8 cellular contexts compared by ENCODE assay signal in genomic region chr1:9615316-9616063, GRCh38. TPM values are rescaled to one million over a fixed set of nuclear protein-coding genes. Genes with fewer than 3 reads are reported as not detected.
A peak's percentile ranks its signal among the peaks of the same experiment; 100 is the strongest.
DNase-seq lines count a peak whose midpoint lies in the region; ATAC-seq, FAIRE-seq and TF ChIP-seq lines count a peak whose summit lies in the region.

No MANE protein-coding gene starts in this region.

- H3K27me3 Mint-ChIP-seq in activated T-helper 1 cell treated with anti-CD3 and anti-CD28 coated beads, Interleukin-12 subunit alpha, Interleukin-12 subunit beta, Interleukin-2, Interleukin-4 antibody, amounts not matched to agents 30 ng/mL and 10 ng/mL and 1 ng/mL, durations not matched to agents 14 hours and 24 hours and 36 hours (ENCODE audit: insufficient read depth) = no peaks in the 10 kb centered on the region
- peaks cover 2% of the 10 kb centered on the region for H3K27me3 Mint-ChIP-seq in glutamatergic neuron (ENCODE audit: unreplicated experiment)

- H3K27ac ChIP-seq in small intestine (ENCODE audit: low read depth in 1 of 2, low read length in 1 of 2) = no peak overlapping the region

- no peak for FAIRE-seq in small intestine (lab: Jason Lieb, UNC)

- POLR2A ChIA-PET in AG04449 (lab: Yijun Ruan, JAX) = no interaction called here

- peaks cover 0 to 2% of the 10 kb centered on the region in 2 donors for H3K36me3 ChIP-seq in small intestine (ENCODE audit: control insufficient read depth in 2 of 2, insufficient read depth in 2 of 2, low read length in 2 of 2)

- H3K4me3 ChIP-seq in AG04449 (ENCODE audit: low read depth, low read length) = no peak overlapping the region
- no peak overlapping the region for H3K4me3 ChIP-seq in GM12875 (ENCODE audit: low read depth, low read length)
- H3K4me3 ChIP-seq in small intestine (ENCODE audit: low read depth in 1 of 2, low read length in 2 of 2) = no peak overlapping the region

- no peak overlapping the region for H3K4me3 Mint-ChIP-seq in activated T-helper 1 cell treated with anti-CD3 and anti-CD28 coated beads, Interleukin-12 subunit alpha, Interleukin-12 subunit beta, Interleukin-2, Interleukin-4 antibody, amounts not matched to agents 30 ng/mL and 10 ng/mL and 1 ng/mL, durations not matched to agents 14 hours and 24 hours and 36 hours
- no peak overlapping the region for H3K4me3 Mint-ChIP-seq in glutamatergic neuron (ENCODE audit: unreplicated experiment)

- WGBS in small intestine, 3 donors = 49 to 51% (median 49%) methylated on average over 16 of the region's 16 CpGs

- no peak for ATAC-seq in GM19023 (IDR thresholded peaks at IDR 0.05; ENCODE audit: unreplicated experiment)

- no peaks in the 10 kb centered on the region for H3K4me1 Mint-ChIP-seq in activated T-helper 1 cell treated with anti-CD3 and anti-CD28 coated beads, Interleukin-12 subunit alpha, Interleukin-12 subunit beta, Interleukin-2, Interleukin-4 antibody, amounts not matched to agents 30 ng/mL and 10 ng/mL and 1 ng/mL, durations not matched to agents 14 hours and 24 hours and 36 hours (ENCODE audit: low read depth)
- H3K4me1 Mint-ChIP-seq in glutamatergic neuron (ENCODE audit: low read depth, unreplicated experiment) = peaks cover 3% of the 10 kb centered on the region

- no peaks in the 10 kb centered on the region for H3K27me3 ChIP-seq in small intestine (ENCODE audit: control insufficient read depth in 2 of 2, insufficient read depth in 2 of 2, low read length in 2 of 2)

- TF ChIP-seq CTCF in AG04449 (IDR thresholded peaks at IDR 0.05; ENCODE audit: insufficient read depth, low read length, missing control alignments) (peak; percentile 81), GM12875 (IDR thresholded peaks at IDR 0.05; ENCODE audit: borderline replicate concordance, insufficient read depth, low read depth, low read length) (peak; percentile 89), glutamatergic neuron (IDR thresholded peaks at IDR 0.05; ENCODE audit: partially characterized antibody, unreplicated experiment) (peak; percentile 49)

- H3K9me3 Mint-ChIP-seq in activated T-helper 1 cell treated with anti-CD3 and anti-CD28 coated beads, Interleukin-12 subunit alpha, Interleukin-12 subunit beta, Interleukin-2, Interleukin-4 antibody, amounts not matched to agents 30 ng/mL and 10 ng/mL and 1 ng/mL, durations not matched to agents 14 hours and 24 hours and 36 hours = no peaks in the 10 kb centered on the region
- peaks cover 3% of the 10 kb centered on the region for H3K9me3 Mint-ChIP-seq in glutamatergic neuron (ENCODE audit: unreplicated experiment)

- intact Hi-C loops in activated T-helper 1 cell treated with anti-CD3 and anti-CD28 coated beads, Interleukin-12 subunit alpha, Interleukin-12 subunit beta, Interleukin-2, Interleukin-4 antibody, amounts not matched to agents 30 ng/mL and 10 ng/mL and 1 ng/mL, durations not matched to agents 14 hours and 24 hours and 36 hours (cut with micrococcal nuclease) = no loop called here

- CTCF ChIA-PET in AG04449 (lab: Yijun Ruan, JAX) = interaction anchor here (0.9 to 7.5 kb wide), 19 partner anchors 9 to 297 kb away, joined by 3 to 78 read pairs (median 5); no protein-coding TSS in a partner anchor

- no peaks in the 10 kb centered on the region for H3K4me1 ChIP-seq in small intestine (ENCODE audit: control insufficient read depth in 2 of 2, insufficient read depth in 1 of 2, low read depth in 1 of 2, low read length in 1 of 2)

- no peak overlapping the region for H3K27ac Mint-ChIP-seq in activated T-helper 1 cell treated with anti-CD3 and anti-CD28 coated beads, Interleukin-12 subunit alpha, Interleukin-12 subunit beta, Interleukin-2, Interleukin-4 antibody, amounts not matched to agents 30 ng/mL and 10 ng/mL and 1 ng/mL, durations not matched to agents 14 hours and 24 hours and 36 hours
- no peak overlapping the region for H3K27ac Mint-ChIP-seq in glutamatergic neuron (ENCODE audit: unreplicated experiment)

- H3K9me3 ChIP-seq in small intestine (ENCODE audit: control insufficient read depth, low read depth) = no peaks in the 10 kb centered on the region

- no peaks in the 10 kb centered on the region for H3K36me3 Mint-ChIP-seq in activated T-helper 1 cell treated with anti-CD3 and anti-CD28 coated beads, Interleukin-12 subunit alpha, Interleukin-12 subunit beta, Interleukin-2, Interleukin-4 antibody, amounts not matched to agents 30 ng/mL and 10 ng/mL and 1 ng/mL, durations not matched to agents 14 hours and 24 hours and 36 hours (ENCODE audit: low read depth)
- no peaks in the 10 kb centered on the region for H3K36me3 Mint-ChIP-seq in glutamatergic neuron (ENCODE audit: unreplicated experiment)

- DNase-seq in AG04449 (ENCODE audit: low read depth, low spot score) (no peak), OCI-M2 (lab: John Stamatoyannopoulos, UW; ENCODE audit: unreplicated experiment) (peak; percentile 17), glutamatergic neuron (peak; percentile 75), small intestine (peak; percentile 43), T1000 (lab: John Stamatoyannopoulos, UW) (no peak)
- DNase-seq in activated T-helper 1 cell treated with anti-CD3 and anti-CD28 coated beads, Interleukin-12 subunit alpha, Interleukin-12 subunit beta, Interleukin-2, Interleukin-4 antibody, amounts not matched to agents 30 ng/mL and 10 ng/mL and 1 ng/mL, durations not matched to agents 14 hours and 24 hours and 36 hours (ENCODE audit: low spot score) = peak; percentile 47

RNA-seq across cellular contexts. Expression of gene TMEM201, which starts 26.8 kb away (rescaled TPM):
- 36.7 and 38.7 TPM in 2 replicates for total RNA-seq in activated T-helper 1 cell treated with anti-CD3 and anti-CD28 coated beads, Interleukin-12 subunit alpha, Interleukin-12 subunit beta, Interleukin-2, Interleukin-4 antibody, amounts not matched to agents 30 ng/mL and 10 ng/mL and 1 ng/mL, durations not matched to agents 14 hours and 24 hours and 36 hours
- total RNA-seq in glutamatergic neuron (ENCODE audit: unreplicated experiment) = 35.1 TPM
- polyA plus RNA-seq in small intestine = 1 to 10 TPM in 2 of 3 donors, under 1 TPM in 1; 0.67 to 6.0 (median 1.4) TPM

RNA-seq across cellular contexts. Expression of gene PIK3CD, which starts 36.0 kb away (rescaled TPM):
- 287 and 291 TPM in 2 replicates for total RNA-seq in activated T-helper 1 cell treated with anti-CD3 and anti-CD28 coated beads, Interleukin-12 subunit alpha, Interleukin-12 subunit beta, Interleukin-2, Interleukin-4 antibody, amounts not matched to agents 30 ng/mL and 10 ng/mL and 1 ng/mL, durations not matched to agents 14 hours and 24 hours and 36 hours
- total RNA-seq in glutamatergic neuron (ENCODE audit: unreplicated experiment) = 39.4 TPM
- 1 to 10 TPM; 1.8 to 3.6 (median 3.5) TPM for polyA plus RNA-seq in small intestine

Comparison
In these comparisons a context has a peak if more than half of its experiments do, and no peak if none do; other contexts are left out.
1. DNase-seq: peak in OCI-M2 (single experiment), activated T-helper 1 cell treated with anti-CD3 and anti-CD28 coated beads, Interleukin-12 subunit alpha, Interleukin-12 subunit beta, Interleukin-2, Interleukin-4 antibody, amounts not matched to agents 30 ng/mL and 10 ng/mL and 1 ng/mL, durations not matched to agents 14 hours and 24 hours and 36 hours (single experiment), glutamatergic neuron (single experiment) and small intestine (single experiment); none in AG04449 (single experiment) and T1000 (single experiment).
2. Peak in every context shown above with its lines, with median percentiles within 50 percentile points of each other: CTCF ChIP-seq.